Comparison of ENCODE assay signal across 1 cellular context in genomic region chr9:128370752-128371621, GRCh38.
TF ChIP-seq lines count a peak whose summit lies in the region.

TSS of gene URM1 (plus strand) at chr9:128371374. CDS start at chr9:128371381, 7 bp downstream.

TF ChIP-seq in HepG2, 621 proteins besides CTCF, POLR2A, EP300 and RAD21 (continued from another document and continues in another):
- TF ChIP-seq ZBTB4 (CRISPR knock-in tag; IDR thresholded peaks at IDR 0.05; ENCODE audit: borderline replicate concordance) (no peak), ZNF891 (CRISPR knock-in tag; IDR thresholded peaks at IDR 0.05) (peak; percentile 65), GMEB1 (CRISPR knock-in tag; IDR thresholded peaks at IDR 0.05; ENCODE audit: borderline replicate concordance) (peak; percentile 87; the same call in 1 of the 2 replicates), KAT8 (CRISPR knock-in tag; IDR thresholded peaks at IDR 0.05) (peak; percentile 98), PCBP1 (IDR thresholded peaks at IDR 0.05; ENCODE audit: borderline replicate concordance, low read depth, low read length) (peak; percentile 83; the same call in 1 of the 2 replicates), ZNF18 (CRISPR knock-in tag; IDR thresholded peaks at IDR 0.05; ENCODE audit: insufficient replicate concordance) (peak; percentile 63), ZEB1 (IDR thresholded peaks at IDR 0.05; ENCODE audit: insufficient replicate concordance, low read depth) (no peak), SRY (CRISPR knock-in tag; IDR thresholded peaks at IDR 0.05) (peak; percentile 70), YEATS2 (CRISPR knock-in tag; IDR thresholded peaks at IDR 0.05; ENCODE audit: borderline replicate concordance) (peak; percentile 73; the same call in 1 of the 2 replicates), ZHX2 (IDR thresholded peaks at IDR 0.05; ENCODE audit: low read depth) (peak; percentile 47; the same call in 1 of the 2 replicates), ZHX2 (CRISPR knock-in tag; IDR thresholded peaks at IDR 0.05; ENCODE audit: borderline replicate concordance) (no peak), ZNF687 (CRISPR knock-in tag; IDR thresholded peaks at IDR 0.05) (peak; percentile 78), ZNF343 (CRISPR knock-in tag; IDR thresholded peaks at IDR 0.05) (no peak), SAP130 (CRISPR knock-in tag; IDR thresholded peaks at IDR 0.05; ENCODE audit: low read depth) (peak; percentile 94), ZNF280B (CRISPR knock-in tag; IDR thresholded peaks at IDR 0.05; ENCODE audit: borderline replicate concordance) (peak; percentile 77), ARID5B (CRISPR knock-in tag; IDR thresholded peaks at IDR 0.05) (peak; percentile 33; the same call in 1 of the 2 replicates), IKZF5 (CRISPR knock-in tag; IDR thresholded peaks at IDR 0.05) (peak; percentile 70), RELA (CRISPR knock-in tag; IDR thresholded peaks at IDR 0.05) (no peak), FOSL2 (CRISPR knock-in tag; IDR thresholded peaks at IDR 0.05) (peak; percentile 77), MIER2 (CRISPR knock-in tag; IDR thresholded peaks at IDR 0.05) (no peak), FOXM1 (CRISPR knock-in tag; IDR thresholded peaks at IDR 0.05) (no peak), ZNF282 (IDR thresholded peaks at IDR 0.05; ENCODE audit: partially characterized antibody) (no peak), ZNF574 (CRISPR knock-in tag; IDR thresholded peaks at IDR 0.05) (peak; percentile 81)
